11 cellular contexts compared by ENCODE assay signal in the genomic region with DNA sequence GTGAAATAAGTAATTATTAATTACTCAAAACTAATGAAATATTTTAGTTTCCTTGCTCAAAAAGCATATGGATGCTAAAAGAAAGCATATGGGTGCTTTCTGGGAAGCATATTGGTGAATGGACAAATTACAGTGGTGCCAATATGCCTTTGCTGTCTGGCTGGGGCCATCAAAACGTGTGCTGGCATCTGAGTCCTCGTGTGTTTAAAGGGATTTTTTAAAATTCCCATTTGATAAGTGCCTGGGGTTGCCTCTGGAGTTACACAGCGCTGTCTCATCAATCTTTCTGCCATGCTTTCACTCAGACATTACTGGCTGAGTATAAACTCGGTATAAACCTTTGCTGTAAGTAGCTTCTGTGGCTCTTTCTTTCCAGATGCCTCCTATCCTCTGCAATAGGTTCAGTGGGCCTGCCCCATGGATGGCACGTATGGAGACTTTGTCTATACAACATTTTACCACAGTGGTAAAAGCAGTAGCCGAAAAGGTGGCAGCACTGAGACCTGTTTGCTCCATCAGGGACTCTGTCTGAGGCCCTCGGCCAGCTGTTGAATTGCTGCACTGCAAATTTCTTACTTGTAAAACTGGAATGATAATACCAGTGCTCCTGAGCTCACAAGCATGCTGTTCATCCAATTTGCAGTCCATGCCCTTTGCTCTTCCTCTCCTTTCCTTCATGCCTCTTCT.
DNase-seq lines count a peak whose midpoint lies in the region; ATAC-seq, FAIRE-seq and TF ChIP-seq lines count a peak whose summit lies in the region.
"Had no signal": no experiment of that assay in that cellular context is flagged by ENCODE, and none has a peak within 500 bp of the region (broad histone marks: within the 10 kb centered on the region; RNA-seq: fewer than 3 reads in every experiment).

No MANE protein-coding gene starts in this region.

- H3K9me3 ChIP-seq in A549, result no peaks in the 10 kb centered on the region
- H3K9me3 ChIP-seq in MG63, result no peaks in the 10 kb centered on the region

- POLR2A ChIA-PET in A549 (lab: Yijun Ruan, JAX), result no interaction called here
- POLR2A ChIA-PET in activated CD8-positive, alpha-beta T cell treated with anti-CD3 and anti-CD28 coated beads for 36 hours (lab: Charles Lee), result interaction anchor here (0.6 to 0.7 kb wide), 2 partner anchors 10 to 350 kb away, joined by 3 read pairs; no protein-coding TSS in a partner anchor

- peak overlapping the region; percentile 57 for H3K4me2 ChIP-seq in A549

- H3K36me3 Mint-ChIP-seq in chondrocyte (ENCODE audit: low read depth), result peaks cover 5% of the 10 kb centered on the region
- H3K36me3 Mint-ChIP-seq in mesothelial cell of epicardium, result no peaks in the 10 kb centered on the region
- H3K36me3 Mint-ChIP-seq in activated CD8-positive, alpha-beta T cell treated with anti-CD3 and anti-CD28 coated beads for 36 hours (ENCODE audit: low read depth), result no peaks in the 10 kb centered on the region

- TF ChIP-seq POLR2A in A549 (IDR thresholded peaks at IDR 0.05; ENCODE audit: low read length), result no peak

- ATAC-seq in A549 (peak; percentile 42 to 67; a peak in 3 of 6 replicates), HG02884 (IDR thresholded peaks at IDR 0.05; ENCODE audit: unreplicated experiment) (no peak)
- ATAC-seq in activated CD8-positive, alpha-beta T cell treated with anti-CD3 and anti-CD28 coated beads for 36 hours, result no peak
- ATAC-seq: effector memory CD8-positive, alpha-beta T cell had no signal

- DNase-seq in A549 (ENCODE audit: low read depth in 1 of 2, low spot score in 1 of 2) (no peak), MG63 (peak; percentile 17), chondrocyte (ENCODE audit: low spot score) (no peak), mesothelial cell of epicardium (ENCODE audit: low spot score in 2 of 2, unreplicated experiment in 2 of 2) (no peak), inferior parietal cortex (ENCODE audit: extremely low spot score) (no peak)
- no peak for DNase-seq in activated CD8-positive, alpha-beta T cell treated with anti-CD3 and anti-CD28 coated beads for 36 hours
- no peak for DNase-seq in activated CD4-positive, alpha-beta T cell treated with anti-CD3 and anti-CD28 coated beads, Interleukin-2, amount 50 U/mL, for 48 hours
- DNase-seq: effector memory CD8-positive, alpha-beta T cell; KG1; midbrain had no signal

- FAIRE-seq in A549 (lab: Jason Lieb, UNC), result no peak

- no peaks in the 10 kb centered on the region for H3K27me3 Mint-ChIP-seq in chondrocyte (ENCODE audit: low read depth)
- no peaks in the 10 kb centered on the region for H3K27me3 Mint-ChIP-seq in mesothelial cell of epicardium (ENCODE audit: low read depth)
- no peaks in the 10 kb centered on the region for H3K27me3 Mint-ChIP-seq in activated CD8-positive, alpha-beta T cell treated with anti-CD3 and anti-CD28 coated beads for 36 hours
- H3K27me3 Mint-ChIP-seq: effector memory CD8-positive, alpha-beta T cell had no signal

- H3K27ac Mint-ChIP-seq in chondrocyte (ENCODE audit: unreplicated experiment), result peak overlapping the region; percentile 75
- H3K27ac Mint-ChIP-seq in mesothelial cell of epicardium, result peak overlapping the region; percentile 95
- H3K27ac Mint-ChIP-seq in activated CD8-positive, alpha-beta T cell treated with anti-CD3 and anti-CD28 coated beads for 36 hours, result no peak overlapping the region

- H3K27me3 ChIP-seq in MG63, result no peaks in the 10 kb centered on the region

- intact Hi-C loops in activated CD8-positive, alpha-beta T cell treated with anti-CD3 and anti-CD28 coated beads for 36 hours (cut with micrococcal nuclease), result no loop called here

- no peak for TF ChIP-seq EP300 in A549 (IDR thresholded peaks at IDR 0.05)

- TF ChIP-seq CTCF in A549 (IDR thresholded peaks at IDR 0.05) (no peak), chondrocyte (IDR thresholded peaks at IDR 0.05) (peak; percentile 40), mesothelial cell of epicardium (IDR thresholded peaks at IDR 0.05; ENCODE audit: unreplicated experiment) (no peak)
- no peak for TF ChIP-seq CTCF in activated CD8-positive, alpha-beta T cell treated with anti-CD3 and anti-CD28 coated beads for 36 hours (IDR thresholded peaks at IDR 0.05)

- no peaks in the 10 kb centered on the region for H3K36me3 ChIP-seq in MG63

- H3K4me1 ChIP-seq in A549, result peaks cover 35% of the 10 kb centered on the region

- H3K9me3 Mint-ChIP-seq in chondrocyte (ENCODE audit: low read depth) (no peaks in the 10 kb centered on the region), mesothelial cell of epicardium (no peaks in the 10 kb centered on the region)
- H3K9me3 Mint-ChIP-seq in activated CD8-positive, alpha-beta T cell treated with anti-CD3 and anti-CD28 coated beads for 36 hours, result no peaks in the 10 kb centered on the region
- H3K9me3 Mint-ChIP-seq: effector memory CD8-positive, alpha-beta T cell had no signal

- H3K4me3 Mint-ChIP-seq in chondrocyte (ENCODE audit: unreplicated experiment), result no peak overlapping the region
- H3K4me3 Mint-ChIP-seq in mesothelial cell of epicardium, result no peak overlapping the region
- no peak overlapping the region for H3K4me3 Mint-ChIP-seq in activated CD8-positive, alpha-beta T cell treated with anti-CD3 and anti-CD28 coated beads for 36 hours
- H3K4me3 Mint-ChIP-seq: effector memory CD8-positive, alpha-beta T cell had no signal

- H3K4me3 ChIP-seq in A549 (no peak overlapping the region), MG63 (no peak overlapping the region)

- no peak for TF ChIP-seq RAD21 in A549 (conservative IDR thresholded peaks at IDR 0.05 in 1 of 2, IDR thresholded peaks at IDR 0.05 in 1 of 2)

- H3K4me1 Mint-ChIP-seq in chondrocyte (ENCODE audit: low read depth) (peaks cover 58% of the 10 kb centered on the region), mesothelial cell of epicardium (peaks cover 47% of the 10 kb centered on the region)
- peaks cover 13% of the 10 kb centered on the region for H3K4me1 Mint-ChIP-seq in activated CD8-positive, alpha-beta T cell treated with anti-CD3 and anti-CD28 coated beads for 36 hours (ENCODE audit: low read depth)

- 82% methylated on average over 7 of the region's 7 CpGs for WGBS in A549 (ENCODE audit: missing lambda C conversion rate)

- CTCF ChIA-PET in A549 (lab: Yijun Ruan, JAX), result interaction anchor here (0.5 to 2.3 kb wide), 4 partner anchors 13 to 1264 kb away, joined by 3 to 7 read pairs (median 4); no protein-coding TSS in a partner anchor
- CTCF ChIA-PET in activated CD8-positive, alpha-beta T cell treated with anti-CD3 and anti-CD28 coated beads for 36 hours (lab: Charles Lee), result interaction anchor here (1.6 to 2.7 kb wide), 2 partner anchors 9 to 10 kb away, joined by 5 to 6 read pairs; no protein-coding TSS in a partner anchor

- H3K27ac ChIP-seq in A549, result peak overlapping the region; percentile 60 to 81; a peak in 5 of 6 replicates

TF ChIP-seq in A549, 52 proteins besides CTCF, POLR2A, EP300 and RAD21:
- TF ChIP-seq HOXA7 (CRISPR knock-in tag; IDR thresholded peaks at IDR 0.05), result no peak
- no peak for TF ChIP-seq NR3C1 (IDR thresholded peaks at IDR 0.05)
- no peak for TF ChIP-seq CHD4 (IDR thresholded peaks at IDR 0.05; ENCODE audit: borderline replicate concordance)
- TF ChIP-seq NFE2L2 (conservative IDR thresholded peaks at IDR 0.05; ENCODE audit: low read length), result no peak
- TF ChIP-seq, protein P1, sequence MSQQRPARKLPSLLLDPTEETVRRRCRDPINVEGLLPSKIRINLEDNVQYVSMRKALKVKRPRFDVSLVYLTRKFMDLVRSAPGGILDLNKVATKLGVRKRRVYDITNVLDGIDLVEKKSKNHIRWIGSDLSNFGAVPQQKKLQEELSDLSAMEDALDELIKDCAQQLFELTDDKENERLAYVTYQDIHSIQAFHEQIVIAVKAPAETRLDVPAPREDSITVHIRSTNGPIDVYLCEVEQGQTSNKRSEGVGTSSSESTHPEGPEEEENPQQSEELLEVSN (IDR thresholded peaks at IDR 0.05; ENCODE audit: borderline replicate concordance, low read depth), result no peak
- TF ChIP-seq POLR2AphosphoS2 (conservative IDR thresholded peaks at IDR 0.05; ENCODE audit: low read length), result no peak
- no peak for TF ChIP-seq RNF2 (IDR thresholded peaks at IDR 0.05; ENCODE audit: borderline replicate concordance, low read depth)
- no peak for TF ChIP-seq PHF8 (IDR thresholded peaks at IDR 0.05; ENCODE audit: borderline replicate concordance, low read depth)
- no peak for TF ChIP-seq EHF (CRISPR knock-in tag; IDR thresholded peaks at IDR 0.05)
- no peak for TF ChIP-seq JUN (IDR thresholded peaks at IDR 0.05)
- TF ChIP-seq RARB (CRISPR knock-in tag; IDR thresholded peaks at IDR 0.05), result no peak

Comparison
In these comparisons a context has a peak if more than half of its experiments do, and no peak if none do; other contexts are left out.
1. ATAC-seq: peak in A549 (2 of 2); none in activated CD8-positive, alpha-beta T cell treated with anti-CD3 and anti-CD28 coated beads for 36 hours (single experiment) and HG02884 (single experiment).